ENCODE assay signal across 1 cellular context in the genomic region with DNA sequence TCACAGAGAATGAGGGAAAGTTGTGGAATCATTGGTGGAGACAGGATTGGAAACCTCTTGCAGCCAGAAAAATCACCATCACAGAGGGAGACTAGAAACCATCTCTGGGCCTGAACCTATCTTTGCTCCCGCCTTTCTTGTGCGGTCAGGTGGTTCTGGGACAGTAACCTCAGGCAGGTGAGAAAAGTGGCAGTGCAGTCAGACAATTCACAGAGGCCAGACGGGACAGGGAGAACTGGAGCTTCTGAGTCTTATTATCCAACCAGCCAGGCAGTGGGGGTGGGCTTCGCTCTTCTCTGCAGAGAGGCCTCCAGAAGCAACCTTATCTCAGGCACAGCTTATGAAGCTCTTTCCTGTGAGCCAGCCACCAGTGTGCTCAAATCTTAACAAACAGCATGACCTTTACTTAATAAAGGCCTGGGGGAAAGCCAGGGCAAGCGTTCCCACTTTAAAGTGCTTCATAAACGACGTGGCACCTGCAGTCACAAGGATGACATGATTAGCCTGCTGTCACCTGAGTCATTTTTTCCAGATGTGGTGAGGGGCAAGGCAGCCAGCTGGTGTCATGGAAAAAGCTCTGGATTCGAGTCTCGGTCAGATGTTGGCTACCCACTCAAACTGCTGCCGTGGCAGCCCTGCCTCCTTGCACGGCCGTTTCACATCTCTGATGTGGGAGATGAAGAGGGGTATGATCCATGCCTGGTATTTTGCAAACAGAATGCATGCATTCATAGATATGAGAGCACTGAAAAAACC.
A peak's percentile ranks its signal among the peaks of the same experiment; 100 is the strongest.
TF ChIP-seq lines count a peak whose summit lies in the region.

No MANE protein-coding gene starts in this region.

TF ChIP-seq in K562, 482 proteins besides CTCF, POLR2A, EP300 and RAD21 (continued from another document and continues in another):
- TF ChIP-seq MYNN (IDR thresholded peaks at IDR 0.05) (peak; percentile 52; the same call in 1 of the 2 replicates), MYNN (CRISPR knock-in tag; IDR thresholded peaks at IDR 0.05) (no peak), TCFL5 (CRISPR knock-in tag; conservative IDR thresholded peaks at IDR 0.05) (no peak), SMC3 (conservative IDR thresholded peaks at IDR 0.05; ENCODE audit: insufficient read depth, low read depth, low read length) (no peak), YY1 (IDR thresholded peaks at IDR 0.05; ENCODE audit: borderline replicate concordance in 1 of 3, control insufficient read depth in 1 of 3, extremely low read depth in 1 of 3, insufficient read depth in 3 of 3, insufficient read length in 1 of 3, insufficient replicate concordance in 2 of 3, low read depth in 1 of 3, low read length in 2 of 3) (no peak), GABPB2 (CRISPR knock-in tag; conservative IDR thresholded peaks at IDR 0.05) (no peak), ZNF384 (IDR thresholded peaks at IDR 0.05; ENCODE audit: low read depth, low read length) (no peak), HDAC2 (IDR thresholded peaks at IDR 0.05) (no peak), HOXB6 (CRISPR knock-in tag; IDR thresholded peaks at IDR 0.05; ENCODE audit: borderline replicate concordance) (no peak), EWSR1 (IDR thresholded peaks at IDR 0.05; ENCODE audit: borderline replicate concordance, low read depth, partially characterized antibody) (no peak), POLR2AphosphoS2 (IDR thresholded peaks at IDR 0.05; ENCODE audit: low read length) (no peak), BRD4 (IDR thresholded peaks at IDR 0.05) (no peak), MNT (conservative IDR thresholded peaks at IDR 0.05) (0 out of 4 replicates have a peak, but pooled peaks of 1 of the 2 experiments have one; percentile 16), SMAD2 (IDR thresholded peaks at IDR 0.05; ENCODE audit: low read depth, low read length) (no peak), ILK (tag; IDR thresholded peaks at IDR 0.05; ENCODE audit: borderline replicate concordance, low read depth) (no peak), ETV6 (IDR thresholded peaks at IDR 0.05; ENCODE audit: borderline replicate concordance in 1 of 2, low read depth in 2 of 2, low read length in 1 of 2) (no peak), ETV6 (CRISPR knock-in tag; IDR thresholded peaks at IDR 0.05; ENCODE audit: borderline replicate concordance) (no peak), SPI1 (IDR thresholded peaks at IDR 0.05; ENCODE audit: borderline replicate concordance, low read depth, low read length) (no peak), NR0B1 (IDR thresholded peaks at IDR 0.05; ENCODE audit: partially characterized antibody) (no peak), ZNF592 (IDR thresholded peaks at IDR 0.05) (peak; percentile 54), ZNF518B (CRISPR knock-in tag; IDR thresholded peaks at IDR 0.05) (no peak), PHF21A (IDR thresholded peaks at IDR 0.05; ENCODE audit: borderline replicate concordance, low read depth) (no peak), POLR2AphosphoS5 (IDR thresholded peaks at IDR 0.05; ENCODE audit: control insufficient read depth, insufficient read depth, low read depth, low read length) (peak; percentile 77), ZNF766 (CRISPR knock-in tag; conservative IDR thresholded peaks at IDR 0.05) (no peak), MCM7 (IDR thresholded peaks at IDR 0.05) (no peak), TRIM24 (IDR thresholded peaks at IDR 0.05) (peak; percentile 49 to 62; a peak in 3 of 4 replicates), NFIC (IDR thresholded peaks at IDR 0.05) (peak; percentile 75), BRD9 (IDR thresholded peaks at IDR 0.05; ENCODE audit: low read depth, partially characterized antibody) (no peak), NR2C1 (IDR thresholded peaks at IDR 0.05) (no peak), NR2C1 (tag; IDR thresholded peaks at IDR 0.05) (0 out of 2 replicates have a peak, but pooled peaks have one; percentile 14), SRSF7 (optimal IDR thresholded peaks at IDR 0.05; ENCODE audit: low read depth, low read length) (no peak), ZNF282 (CRISPR knock-in tag; IDR thresholded peaks at IDR 0.05) (no peak), SFPQ (IDR thresholded peaks at IDR 0.05; ENCODE audit: low read depth, low read length) (no peak), USF1 (CRISPR knock-in tag; IDR thresholded peaks at IDR 0.05) (no peak), TARDBP (IDR thresholded peaks at IDR 0.05) (no peak)
- TF ChIP-seq, protein P1, sequence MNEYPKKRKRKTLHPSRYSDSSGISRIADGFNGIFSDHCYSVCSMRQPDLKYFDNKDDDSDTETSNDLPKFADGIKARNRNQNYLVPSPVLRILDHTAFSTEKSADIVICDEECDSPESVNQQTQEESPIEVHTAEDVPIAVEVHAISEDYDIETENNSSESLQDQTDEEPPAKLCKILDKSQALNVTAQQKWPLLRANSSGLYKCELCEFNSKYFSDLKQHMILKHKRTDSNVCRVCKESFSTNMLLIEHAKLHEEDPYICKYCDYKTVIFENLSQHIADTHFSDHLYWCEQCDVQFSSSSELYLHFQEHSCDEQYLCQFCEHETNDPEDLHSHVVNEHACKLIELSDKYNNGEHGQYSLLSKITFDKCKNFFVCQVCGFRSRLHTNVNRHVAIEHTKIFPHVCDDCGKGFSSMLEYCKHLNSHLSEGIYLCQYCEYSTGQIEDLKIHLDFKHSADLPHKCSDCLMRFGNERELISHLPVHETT (CRISPR knock-in tag; conservative IDR thresholded peaks at IDR 0.05 in 1 of 2, IDR thresholded peaks at IDR 0.05 in 1 of 2) = no peak
- TF ChIP-seq, protein P2, sequence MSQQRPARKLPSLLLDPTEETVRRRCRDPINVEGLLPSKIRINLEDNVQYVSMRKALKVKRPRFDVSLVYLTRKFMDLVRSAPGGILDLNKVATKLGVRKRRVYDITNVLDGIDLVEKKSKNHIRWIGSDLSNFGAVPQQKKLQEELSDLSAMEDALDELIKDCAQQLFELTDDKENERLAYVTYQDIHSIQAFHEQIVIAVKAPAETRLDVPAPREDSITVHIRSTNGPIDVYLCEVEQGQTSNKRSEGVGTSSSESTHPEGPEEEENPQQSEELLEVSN (IDR thresholded peaks at IDR 0.05; ENCODE audit: borderline replicate concordance in 1 of 2, extremely low read depth in 1 of 2, insufficient read depth in 1 of 2, insufficient read length in 1 of 2, low read depth in 1 of 2, low read length in 1 of 2, poor library complexity in 1 of 2, severe bottlenecking in 1 of 2) = peak; percentile 11 to 62
- TF ChIP-seq, protein P3, sequence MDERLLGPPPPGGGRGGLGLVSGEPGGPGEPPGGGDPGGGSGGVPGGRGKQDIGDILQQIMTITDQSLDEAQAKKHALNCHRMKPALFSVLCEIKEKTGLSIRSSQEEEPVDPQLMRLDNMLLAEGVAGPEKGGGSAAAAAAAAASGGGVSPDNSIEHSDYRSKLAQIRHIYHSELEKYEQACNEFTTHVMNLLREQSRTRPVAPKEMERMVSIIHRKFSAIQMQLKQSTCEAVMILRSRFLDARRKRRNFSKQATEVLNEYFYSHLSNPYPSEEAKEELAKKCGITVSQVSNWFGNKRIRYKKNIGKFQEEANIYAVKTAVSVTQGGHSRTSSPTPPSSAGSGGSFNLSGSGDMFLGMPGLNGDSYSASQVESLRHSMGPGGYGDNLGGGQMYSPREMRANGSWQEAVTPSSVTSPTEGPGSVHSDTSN (CRISPR knock-in tag; IDR thresholded peaks at IDR 0.05; ENCODE audit: low read depth) = no peak
- TF ChIP-seq, protein P3 (tag; conservative IDR thresholded peaks at IDR 0.05; ENCODE audit: low read depth) = no peak
